8 cellular contexts compared by ENCODE assay signal in the genomic region with DNA sequence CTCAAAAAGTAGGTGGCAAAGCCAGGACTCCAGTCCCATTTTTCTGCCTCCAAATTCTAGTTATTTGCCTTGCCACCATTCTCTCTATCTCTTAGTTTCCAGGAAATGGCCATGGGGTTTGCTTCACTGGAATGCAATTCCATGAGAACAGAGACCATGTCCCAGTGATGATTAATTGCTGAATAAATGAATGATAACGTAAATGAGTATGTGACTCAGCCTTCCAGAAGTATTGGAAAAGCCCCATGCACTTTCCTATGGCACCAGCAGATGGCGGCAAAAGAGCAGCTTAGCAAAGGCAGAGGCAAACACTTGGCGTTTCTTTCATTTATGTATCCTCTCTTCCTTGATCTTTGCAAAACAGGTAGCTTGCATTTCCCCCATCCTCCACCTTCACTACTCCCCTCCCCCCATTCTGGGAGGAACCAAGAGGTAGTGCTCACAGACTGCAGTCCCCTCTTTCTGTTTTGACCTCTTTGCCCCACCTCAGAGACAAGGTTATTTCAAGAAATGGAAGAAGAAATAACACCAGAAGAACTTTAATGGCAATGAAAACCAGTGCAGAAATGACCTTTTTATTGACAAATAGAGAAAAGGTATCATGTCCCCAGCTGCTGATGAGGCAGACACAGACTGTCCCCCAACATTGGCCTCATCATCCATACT.
DNase-seq lines count a peak whose midpoint lies in the region; ATAC-seq and TF ChIP-seq lines count a peak whose summit lies in the region.

No MANE protein-coding gene starts in this region.

- H3K36me3 ChIP-seq in iPS-15b (ENCODE audit: control insufficient read depth, insufficient read depth, low read length) = no peaks in the 10 kb centered on the region

- peaks cover 55% of the 10 kb centered on the region for H3K27me3 ChIP-seq in iPS-15b (ENCODE audit: control insufficient read depth, insufficient read depth, low read length)

- peak; percentile 91 for TF ChIP-seq CTCF in astrocyte of the spinal cord (IDR thresholded peaks at IDR 0.05; ENCODE audit: low read depth, low read length)

- ATAC-seq in GM19467 (IDR thresholded peaks at IDR 0.05; ENCODE audit: unreplicated experiment) (no peak), HG03039 (IDR thresholded peaks at IDR 0.05; ENCODE audit: unreplicated experiment) (no peak)

- H3K27ac Mint-ChIP-seq in T-helper 2 cell treated with Interferon-gamma antibody and Interleukin-4, amounts not matched to agents 5 μg/mL and 100 μg/mL, for 36 hours = no peak overlapping the region

- peaks cover 42% of the 10 kb centered on the region for H3K27me3 Mint-ChIP-seq in T-helper 2 cell treated with Interferon-gamma antibody and Interleukin-4, amounts not matched to agents 5 μg/mL and 100 μg/mL, for 36 hours (ENCODE audit: low read depth)

- H3K4me1 ChIP-seq in iPS-15b (ENCODE audit: control insufficient read depth, insufficient read depth, low read length) = peaks cover 21% of the 10 kb centered on the region

- no peak overlapping the region for H3K4me3 Mint-ChIP-seq in T-helper 2 cell treated with Interferon-gamma antibody and Interleukin-4, amounts not matched to agents 5 μg/mL and 100 μg/mL, for 36 hours

- no peaks in the 10 kb centered on the region for H3K9me3 Mint-ChIP-seq in T-helper 2 cell treated with Interferon-gamma antibody and Interleukin-4, amounts not matched to agents 5 μg/mL and 100 μg/mL, for 36 hours

- H3K9ac ChIP-seq in iPS-15b (ENCODE audit: low read depth, low read length) = no peak overlapping the region

- DNase-seq in GDM1 (lab: John Stamatoyannopoulos, UW) (peak; percentile 40), MV-4-11 (lab: John Stamatoyannopoulos, UW) (peak; percentile 36), astrocyte of the spinal cord (ENCODE audit: low read depth, low spot score) (peak; percentile 85)
- DNase-seq in T-helper 2 cell treated with Interferon-gamma antibody and Interleukin-4, amounts not matched to agents 5 μg/mL and 100 μg/mL, for 36 hours (ENCODE audit: low spot score) = peak; percentile 19
- DNase-seq in stimulated activated CD4-positive, alpha-beta T cell treated with anti-CD3 and anti-CD28 coated beads, Interleukin-12 subunit alpha, Interleukin-12 subunit beta, amount 100 ng/mL, for 4 hours = peak; percentile 62

- H3K9me3 ChIP-seq in iPS-15b (ENCODE audit: control insufficient read depth, insufficient read depth, low read length) = no peaks in the 10 kb centered on the region

- H3K4me3 ChIP-seq in astrocyte of the spinal cord (ENCODE audit: low read depth, low read length) (no peak overlapping the region), iPS-15b (ENCODE audit: low read depth, low read length) (peak overlapping the region; percentile 3)

- in situ Hi-C loops in astrocyte of the spinal cord (cut with HindIII; ENCODE audit: low sequenced_read_pairs) = no loop called here

- H3K36me3 Mint-ChIP-seq in T-helper 2 cell treated with Interferon-gamma antibody and Interleukin-4, amounts not matched to agents 5 μg/mL and 100 μg/mL, for 36 hours (ENCODE audit: low read depth) = no peaks in the 10 kb centered on the region

- peaks cover 1% of the 10 kb centered on the region for H3K4me1 Mint-ChIP-seq in T-helper 2 cell treated with Interferon-gamma antibody and Interleukin-4, amounts not matched to agents 5 μg/mL and 100 μg/mL, for 36 hours (ENCODE audit: low read depth)

Comparison
In these comparisons a context has a peak if more than half of its experiments do, and no peak if none do; other contexts are left out.
1. DNase-seq: peak in every context shown above with its lines; median percentile 85 in astrocyte of the spinal cord; 62 in stimulated activated CD4-positive, alpha-beta T cell treated with anti-CD3 and anti-CD28 coated beads, Interleukin-12 subunit alpha, Interleukin-12 subunit beta, amount 100 ng/mL, for 4 hours; 40 in GDM1; 36 in MV-4-11; 19 in T-helper 2 cell treated with Interferon-gamma antibody and Interleukin-4, amounts not matched to agents 5 μg/mL and 100 μg/mL, for 36 hours.